In the genomic region with DNA sequence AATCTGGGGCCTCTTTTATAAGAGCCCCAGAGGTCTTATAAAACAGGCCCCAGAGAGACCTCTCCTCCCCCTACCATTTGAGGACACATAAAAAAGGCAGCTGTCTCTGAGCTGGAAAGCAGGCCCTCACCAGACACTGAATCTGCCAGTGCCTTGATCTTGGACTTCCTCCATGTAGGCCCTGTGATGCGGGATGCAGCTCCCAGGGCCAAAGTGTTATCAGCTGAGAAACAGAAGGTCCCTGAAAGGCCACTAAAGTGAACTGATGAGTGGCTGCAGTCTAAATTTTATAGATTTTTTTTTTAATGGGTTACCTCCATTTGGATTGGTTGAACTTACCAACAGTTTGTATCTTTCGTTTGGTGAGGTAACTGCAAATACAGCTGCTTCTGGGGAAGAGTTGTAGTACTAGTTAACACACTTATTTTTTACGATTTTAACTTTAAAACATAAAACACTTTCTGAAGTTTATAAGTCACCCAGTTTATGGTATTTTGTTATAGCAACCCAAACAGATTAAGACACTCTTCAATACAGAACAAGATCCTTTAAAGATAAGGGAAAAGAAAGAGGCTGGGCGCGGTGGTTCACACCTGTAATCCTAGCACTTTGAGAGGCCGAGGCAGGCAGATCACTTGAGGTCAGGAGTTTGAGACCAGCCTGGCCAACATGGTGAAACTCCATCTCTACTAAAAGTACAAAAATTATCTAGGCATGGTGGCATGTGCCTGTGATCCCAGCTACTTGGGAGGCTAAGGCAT, we compare ENCODE assay signal across 2 cellular contexts.
TF ChIP-seq lines count a peak whose summit lies in the region.

No MANE protein-coding gene starts in this region.

TF ChIP-seq in GM23338, 12 proteins besides CTCF, POLR2A, EP300 and RAD21 (continues in another document):
- TF ChIP-seq CREB1 (CRISPR knock-in tag; IDR thresholded peaks at IDR 0.05; ENCODE audit: low read depth) (no peak), JUNB (IDR thresholded peaks at IDR 0.05; ENCODE audit: unreplicated experiment) (no peak), ZNF114 (CRISPR knock-in tag; IDR thresholded peaks at IDR 0.05) (no peak), EZH2 (IDR thresholded peaks at IDR 0.05; ENCODE audit: low read depth, unreplicated experiment) (no peak), EZH2phosphoT487 (IDR thresholded peaks at IDR 0.05; ENCODE audit: unreplicated experiment) (no peak), ZNF331 (CRISPR knock-in tag; IDR thresholded peaks at IDR 0.05; ENCODE audit: low read depth) (no peak)
- TF ChIP-seq, protein P1, sequence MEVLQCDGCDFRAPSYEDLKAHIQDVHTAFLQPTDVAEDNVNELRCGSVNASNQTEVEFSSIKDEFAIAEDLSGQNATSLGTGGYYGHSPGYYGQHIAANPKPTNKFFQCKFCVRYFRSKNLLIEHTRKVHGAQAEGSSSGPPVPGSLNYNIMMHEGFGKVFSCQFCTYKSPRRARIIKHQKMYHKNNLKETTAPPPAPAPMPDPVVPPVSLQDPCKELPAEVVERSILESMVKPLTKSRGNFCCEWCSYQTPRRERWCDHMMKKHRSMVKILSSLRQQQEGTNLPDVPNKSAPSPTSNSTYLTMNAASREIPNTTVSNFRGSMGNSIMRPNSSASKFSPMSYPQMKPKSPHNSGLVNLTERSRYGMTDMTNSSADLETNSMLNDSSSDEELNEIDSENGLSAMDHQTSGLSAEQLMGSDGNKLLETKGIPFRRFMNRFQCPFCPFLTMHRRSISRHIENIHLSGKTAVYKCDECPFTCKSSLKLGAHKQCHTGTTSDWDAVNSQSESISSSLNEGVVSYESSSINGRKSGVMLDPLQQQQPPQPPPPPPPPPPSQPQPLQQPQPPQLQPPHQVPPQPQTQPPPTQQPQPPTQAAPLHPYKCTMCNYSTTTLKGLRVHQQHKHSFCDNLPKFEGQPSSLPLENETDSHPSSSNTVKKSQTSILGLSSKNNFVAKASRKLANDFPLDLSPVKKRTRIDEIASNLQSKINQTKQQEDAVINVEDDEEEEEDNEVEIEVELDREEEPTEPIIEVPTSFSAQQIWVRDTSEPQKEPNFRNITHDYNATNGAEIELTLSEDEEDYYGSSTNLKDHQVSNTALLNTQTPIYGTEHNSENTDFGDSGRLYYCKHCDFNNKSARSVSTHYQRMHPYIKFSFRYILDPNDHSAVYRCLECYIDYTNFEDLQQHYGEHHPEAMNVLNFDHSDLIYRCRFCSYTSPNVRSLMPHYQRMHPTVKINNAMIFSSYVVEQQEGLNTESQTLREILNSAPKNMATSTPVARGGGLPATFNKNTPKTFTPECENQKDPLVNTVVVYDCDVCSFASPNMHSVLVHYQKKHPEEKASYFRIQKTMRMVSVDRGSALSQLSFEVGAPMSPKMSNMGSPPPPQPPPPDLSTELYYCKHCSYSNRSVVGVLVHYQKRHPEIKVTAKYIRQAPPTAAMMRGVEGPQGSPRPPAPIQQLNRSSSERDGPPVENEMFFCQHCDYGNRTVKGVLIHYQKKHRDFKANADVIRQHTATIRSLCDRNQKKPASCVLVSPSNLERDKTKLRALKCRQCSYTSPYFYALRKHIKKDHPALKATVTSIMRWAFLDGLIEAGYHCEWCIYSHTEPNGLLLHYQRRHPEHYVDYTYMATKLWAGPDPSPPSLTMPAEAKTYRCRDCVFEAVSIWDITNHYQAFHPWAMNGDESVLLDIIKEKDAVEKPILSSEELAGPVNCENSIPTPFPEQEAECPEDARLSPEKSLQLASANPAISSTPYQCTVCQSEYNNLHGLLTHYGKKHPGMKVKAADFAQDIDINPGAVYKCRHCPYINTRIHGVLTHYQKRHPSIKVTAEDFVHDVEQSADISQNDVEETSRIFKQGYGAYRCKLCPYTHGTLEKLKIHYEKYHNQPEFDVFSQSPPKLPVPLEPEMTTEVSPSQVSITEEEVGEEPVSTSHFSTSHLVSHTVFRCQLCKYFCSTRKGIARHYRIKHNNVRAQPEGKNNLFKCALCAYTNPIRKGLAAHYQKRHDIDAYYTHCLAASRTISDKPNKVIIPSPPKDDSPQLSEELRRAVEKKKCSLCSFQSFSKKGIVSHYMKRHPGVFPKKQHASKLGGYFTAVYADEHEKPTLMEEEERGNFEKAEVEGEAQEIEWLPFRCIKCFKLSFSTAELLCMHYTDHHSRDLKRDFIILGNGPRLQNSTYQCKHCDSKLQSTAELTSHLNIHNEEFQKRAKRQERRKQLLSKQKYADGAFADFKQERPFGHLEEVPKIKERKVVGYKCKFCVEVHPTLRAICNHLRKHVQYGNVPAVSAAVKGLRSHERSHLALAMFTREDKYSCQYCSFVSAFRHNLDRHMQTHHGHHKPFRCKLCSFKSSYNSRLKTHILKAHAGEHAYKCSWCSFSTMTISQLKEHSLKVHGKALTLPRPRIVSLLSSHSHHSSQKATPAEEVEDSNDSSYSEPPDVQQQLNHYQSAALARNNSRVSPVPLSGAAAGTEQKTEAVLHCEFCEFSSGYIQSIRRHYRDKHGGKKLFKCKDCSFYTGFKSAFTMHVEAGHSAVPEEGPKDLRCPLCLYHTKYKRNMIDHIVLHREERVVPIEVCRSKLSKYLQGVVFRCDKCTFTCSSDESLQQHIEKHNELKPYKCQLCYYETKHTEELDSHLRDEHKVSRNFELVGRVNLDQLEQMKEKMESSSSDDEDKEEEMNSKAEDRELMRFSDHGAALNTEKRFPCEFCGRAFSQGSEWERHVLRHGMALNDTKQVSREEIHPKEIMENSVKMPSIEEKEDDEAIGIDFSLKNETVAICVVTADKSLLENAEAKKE (CRISPR knock-in tag; IDR thresholded peaks at IDR 0.05): no peak
- TF ChIP-seq, protein P2, sequence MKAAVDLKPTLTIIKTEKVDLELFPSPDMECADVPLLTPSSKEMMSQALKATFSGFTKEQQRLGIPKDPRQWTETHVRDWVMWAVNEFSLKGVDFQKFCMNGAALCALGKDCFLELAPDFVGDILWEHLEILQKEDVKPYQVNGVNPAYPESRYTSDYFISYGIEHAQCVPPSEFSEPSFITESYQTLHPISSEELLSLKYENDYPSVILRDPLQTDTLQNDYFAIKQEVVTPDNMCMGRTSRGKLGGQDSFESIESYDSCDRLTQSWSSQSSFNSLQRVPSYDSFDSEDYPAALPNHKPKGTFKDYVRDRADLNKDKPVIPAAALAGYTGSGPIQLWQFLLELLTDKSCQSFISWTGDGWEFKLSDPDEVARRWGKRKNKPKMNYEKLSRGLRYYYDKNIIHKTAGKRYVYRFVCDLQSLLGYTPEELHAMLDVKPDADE (IDR thresholded peaks at IDR 0.05): no peak

TF ChIP-seq in H1, 55 proteins besides CTCF, POLR2A, EP300 and RAD21:
- TF ChIP-seq POLR2AphosphoS5 (IDR thresholded peaks at IDR 0.05; ENCODE audit: low read depth, low read length) (peak; percentile 38; the same call in 1 of the 2 replicates), SIRT6 (IDR thresholded peaks at IDR 0.05; ENCODE audit: low read length) (no peak)
